14 cellular contexts compared by ENCODE assay signal in the genomic region with DNA sequence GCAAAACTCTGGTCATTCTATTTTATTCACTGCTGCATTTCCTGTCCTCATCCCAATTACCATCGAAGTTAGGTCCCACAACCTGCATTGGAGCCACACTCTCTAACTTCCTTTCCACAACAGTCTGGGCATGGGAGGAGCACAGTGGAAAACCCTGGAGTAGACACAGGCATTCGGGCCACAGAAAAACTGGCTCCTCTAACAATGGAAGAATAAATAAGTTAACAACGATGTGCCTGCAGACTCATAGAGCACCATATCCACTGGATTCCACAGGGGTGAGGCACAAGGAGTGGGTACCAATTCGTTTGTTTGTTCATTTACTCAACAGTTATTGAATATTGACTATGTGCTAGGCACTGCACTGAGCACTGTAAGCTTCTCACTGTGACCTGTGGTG.
DNase-seq lines count a peak whose midpoint lies in the region; ATAC-seq and TF ChIP-seq lines count a peak whose summit lies in the region.
"Had no signal": no experiment of that assay in that cellular context is flagged by ENCODE, and none has a peak within 500 bp of the region (broad histone marks: within the 10 kb centered on the region; RNA-seq: fewer than 3 reads in every experiment).

No MANE protein-coding gene starts in this region.

- no peaks in the 10 kb centered on the region for H3K27me3 ChIP-seq in naive thymus-derived CD4-positive, alpha-beta T cell (ENCODE audit: control insufficient read depth in 2 of 2, insufficient read depth in 2 of 2, low read length in 2 of 2)
- H3K27me3 ChIP-seq in right lobe of liver: no peaks in the 10 kb centered on the region
- H3K27me3 ChIP-seq: sigmoid colon had no signal

- H3K9me3 ChIP-seq in naive thymus-derived CD4-positive, alpha-beta T cell (ENCODE audit: control insufficient read depth in 2 of 3, low read length in 3 of 3): no peaks in the 10 kb centered on the region
- no peaks in the 10 kb centered on the region for H3K9me3 ChIP-seq in right lobe of liver
- H3K9me3 ChIP-seq: sigmoid colon had no signal

- CTCF ChIA-PET in naive thymus-derived CD4-positive, alpha-beta T cell (lab: Charles Lee): interaction anchor here (0.6 kb wide), 1 partner anchor 9 kb away, joined by 3 read pairs; no protein-coding TSS in a partner anchor

- 91% methylated on average over 4 of the region's 4 CpGs for WGBS in right lobe of liver (ENCODE audit: insufficient coverage, low coverage, low lambda C conversion rate, missing lambda C conversion rate)

- POLR2A ChIA-PET in naive thymus-derived CD4-positive, alpha-beta T cell (lab: Charles Lee): no interaction called here

- H3K27ac ChIP-seq in naive thymus-derived CD4-positive, alpha-beta T cell (ENCODE audit: low read depth, low read length): no peak overlapping the region
- H3K27ac ChIP-seq in right lobe of liver: no peak overlapping the region

- no peak for TF ChIP-seq POLR2A in right lobe of liver (IDR thresholded peaks at IDR 0.05)

- peaks cover 7% of the 10 kb centered on the region for H3K9me3 Mint-ChIP-seq in stimulated activated naive CD8-positive, alpha-beta T cell treated with anti-CD3 and anti-CD28 coated beads, Interleukin-15, Interleukin-2, amounts not matched to agents 100 ng/mL and 50 ng/mL, for 24 hours
- peaks cover 0 to 7% of the 10 kb centered on the region in 2 donors for H3K9me3 Mint-ChIP-seq in stimulated activated naive CD8-positive, alpha-beta T cell treated with anti-CD3 and anti-CD28 coated beads, Interleukin-15, amount 100 ng/mL, for 72 hours
- H3K9me3 Mint-ChIP-seq in brain: peaks cover 0 to 8% (median 5%) of the 10 kb centered on the region in 5 experiments
- peaks cover 0 to 6% (median 0%) of the 10 kb centered on the region in 11 donors for H3K9me3 Mint-ChIP-seq in naive thymus-derived CD4-positive, alpha-beta T cell

- DNase-seq in stimulated activated naive CD8-positive, alpha-beta T cell treated with anti-CD3 and anti-CD28 coated beads, Interleukin-15, amount 100 ng/mL, for 72 hours: no peak
- no peak for DNase-seq in naive thymus-derived CD4-positive, alpha-beta T cell
- no peak for DNase-seq in right lobe of liver
- DNase-seq in activated effector memory CD4-positive, alpha-beta T cell treated with Interleukin-2 at 50 U/mL for 16 hours: no peak
- DNase-seq: activated CD4-positive, CD25-positive, alpha-beta regulatory T cell; foreskin melanocyte; KG1; left cardiac atrium; SIG-M5; sigmoid colon had no signal

- no peak for ATAC-seq in stimulated activated naive CD8-positive, alpha-beta T cell treated with anti-CD3 and anti-CD28 coated beads, Interleukin-15, amount 100 ng/mL, for 72 hours
- ATAC-seq in naive thymus-derived CD4-positive, alpha-beta T cell: no peak
- ATAC-seq in GM21528 (IDR thresholded peaks at IDR 0.05; ENCODE audit: low FRiP score, unreplicated experiment) (no peak), right lobe of liver (no peak)

- peaks cover 83% of the 10 kb centered on the region for H3K36me3 Mint-ChIP-seq in stimulated activated naive CD8-positive, alpha-beta T cell treated with anti-CD3 and anti-CD28 coated beads, Interleukin-15, Interleukin-2, amounts not matched to agents 100 ng/mL and 50 ng/mL, for 24 hours (ENCODE audit: low read depth)
- H3K36me3 Mint-ChIP-seq in brain: peaks cover 42% of the 10 kb centered on the region
- peaks cover 47 to 91% (median 80%) of the 10 kb centered on the region in 5 donors for H3K36me3 Mint-ChIP-seq in naive thymus-derived CD4-positive, alpha-beta T cell

- no peak overlapping the region for H3K4me3 Mint-ChIP-seq in stimulated activated naive CD8-positive, alpha-beta T cell treated with anti-CD3 and anti-CD28 coated beads, Interleukin-15, Interleukin-2, amounts not matched to agents 100 ng/mL and 50 ng/mL, for 24 hours
- no peak overlapping the region for H3K4me3 Mint-ChIP-seq in stimulated activated naive CD8-positive, alpha-beta T cell treated with anti-CD3 and anti-CD28 coated beads, Interleukin-15, amount 100 ng/mL, for 72 hours
- H3K4me3 Mint-ChIP-seq in brain: peak overlapping the region in 2 of 5 experiments; percentile 14 to 58
- H3K4me3 Mint-ChIP-seq in naive thymus-derived CD4-positive, alpha-beta T cell: no peak overlapping the region

- H3K27ac Mint-ChIP-seq in stimulated activated naive CD8-positive, alpha-beta T cell treated with anti-CD3 and anti-CD28 coated beads, Interleukin-15, Interleukin-2, amounts not matched to agents 100 ng/mL and 50 ng/mL, for 24 hours: peak overlapping the region; percentile 7
- H3K27ac Mint-ChIP-seq in stimulated activated naive CD8-positive, alpha-beta T cell treated with anti-CD3 and anti-CD28 coated beads, Interleukin-15, amount 100 ng/mL, for 72 hours: peak overlapping the region in 1 of 2 donors; percentile 87
- peak overlapping the region; percentile 10 to 91 (median 89) for H3K27ac Mint-ChIP-seq in brain
- H3K27ac Mint-ChIP-seq in naive thymus-derived CD4-positive, alpha-beta T cell: peak overlapping the region in 8 of 9 donors; percentile 25 to 84 (median 54)

- no peaks in the 10 kb centered on the region for H3K27me3 Mint-ChIP-seq in stimulated activated naive CD8-positive, alpha-beta T cell treated with anti-CD3 and anti-CD28 coated beads, Interleukin-15, Interleukin-2, amounts not matched to agents 100 ng/mL and 50 ng/mL, for 24 hours
- no peaks in the 10 kb centered on the region for H3K27me3 Mint-ChIP-seq in stimulated activated naive CD8-positive, alpha-beta T cell treated with anti-CD3 and anti-CD28 coated beads, Interleukin-15, amount 100 ng/mL, for 72 hours
- H3K27me3 Mint-ChIP-seq in brain: no peaks in the 10 kb centered on the region
- no peaks in the 10 kb centered on the region for H3K27me3 Mint-ChIP-seq in naive thymus-derived CD4-positive, alpha-beta T cell

- intact Hi-C loops in naive thymus-derived CD4-positive, alpha-beta T cell (cut with micrococcal nuclease): no loop called here
- intact Hi-C loops in right lobe of liver (cut with DNase I): no loop called here

- no peak for TF ChIP-seq CTCF in brain (conservative IDR thresholded peaks at IDR 0.05)
- TF ChIP-seq CTCF in right lobe of liver (IDR thresholded peaks at IDR 0.05): no peak

- peaks cover 3% of the 10 kb centered on the region for H3K4me1 Mint-ChIP-seq in stimulated activated naive CD8-positive, alpha-beta T cell treated with anti-CD3 and anti-CD28 coated beads, Interleukin-15, Interleukin-2, amounts not matched to agents 100 ng/mL and 50 ng/mL, for 24 hours (ENCODE audit: low read depth)
- H3K4me1 Mint-ChIP-seq in stimulated activated naive CD8-positive, alpha-beta T cell treated with anti-CD3 and anti-CD28 coated beads, Interleukin-15, amount 100 ng/mL, for 72 hours: peaks cover 15% of the 10 kb centered on the region
- H3K4me1 Mint-ChIP-seq in brain: peaks cover 47% of the 10 kb centered on the region
- peaks cover 6 to 26% (median 15%) of the 10 kb centered on the region in 7 donors for H3K4me1 Mint-ChIP-seq in naive thymus-derived CD4-positive, alpha-beta T cell

- H3K36me3 ChIP-seq in naive thymus-derived CD4-positive, alpha-beta T cell (ENCODE audit: control insufficient read depth in 2 of 3, insufficient read depth in 3 of 3, low read length in 3 of 3): peaks cover 37 to 100% (median 45%) of the 10 kb centered on the region in 3 experiments
- H3K36me3 ChIP-seq in right lobe of liver: peaks cover 0 to 3% (median 0%) of the 10 kb centered on the region in 4 donors

- H3K4me1 ChIP-seq in naive thymus-derived CD4-positive, alpha-beta T cell (ENCODE audit: control insufficient read depth in 2 of 2, insufficient read depth in 2 of 2, low read length in 2 of 2): no peaks in the 10 kb centered on the region
- H3K4me1 ChIP-seq in right lobe of liver: no peaks in the 10 kb centered on the region

- no peak overlapping the region for H3K4me3 ChIP-seq in naive thymus-derived CD4-positive, alpha-beta T cell (ENCODE audit: low read length)
- no peak overlapping the region for H3K4me3 ChIP-seq in right lobe of liver
- H3K4me3 ChIP-seq: coronary artery, sigmoid colon had no signal
